In genomic region chr17:76536511-76537287, GRCh38 we compare ENCODE assay signal across 10 cellular contexts. TPM values are rescaled to one million over a fixed set of nuclear protein-coding genes. Genes with fewer than 3 reads are reported as not detected.
DNase-seq lines count a peak whose midpoint lies in the region; ATAC-seq and TF ChIP-seq lines count a peak whose summit lies in the region.
"Had no signal": no experiment of that assay in that cellular context is flagged by ENCODE, and none has a peak within 500 bp of the region (broad histone marks: within the 10 kb centered on the region; RNA-seq: fewer than 3 reads in every experiment).

No MANE protein-coding gene starts in this region.

- H3K27ac ChIP-seq in Peyer's patch (peak overlapping the region; percentile 33 to 84 (median 72)), esophagus squamous epithelium (peak overlapping the region; percentile 32 to 87 (median 70)), mucosa of rectum (ENCODE audit: low read depth in 2 of 2, low read length in 2 of 2) (peak overlapping the region; percentile 46 to 48), tibial artery (peak overlapping the region; percentile 37 to 59)

- intact Hi-C loops in esophagus squamous epithelium (cut with DNase I), result no loop called here
- intact Hi-C loops in tibial artery (cut with DNase I; ENCODE audit: low total_unique reads), result no loop called here

- TF ChIP-seq CTCF in Peyer's patch (IDR thresholded peaks at IDR 0.05) (no peak), esophagus squamous epithelium (IDR thresholded peaks at IDR 0.05) (no peak), tibial artery (IDR thresholded peaks at IDR 0.05) (no peak)

- no peaks in the 10 kb centered on the region for H3K36me3 ChIP-seq in Peyer's patch
- no peaks in the 10 kb centered on the region for H3K36me3 ChIP-seq in esophagus squamous epithelium
- H3K36me3 ChIP-seq in mucosa of rectum (ENCODE audit: control insufficient read depth in 2 of 2, insufficient read depth in 2 of 2, low read length in 2 of 2), result no peaks in the 10 kb centered on the region
- no peaks in the 10 kb centered on the region for H3K36me3 ChIP-seq in tibial artery

- H3K4me1 ChIP-seq in Peyer's patch (peaks cover 0 to 28% (median 5%) of the 10 kb centered on the region in 4 donors), esophagus squamous epithelium (peaks cover 16 to 77% (median 25%) of the 10 kb centered on the region in 3 donors), mucosa of rectum (ENCODE audit: control insufficient read depth in 2 of 2, insufficient read depth in 2 of 2, low read length in 2 of 2) (peaks cover 14 to 17% of the 10 kb centered on the region in 2 donors), tibial artery (peaks cover 0 to 30% (median 21%) of the 10 kb centered on the region in 4 donors)

- peak overlapping the region; percentile 24 to 54 (median 51) for H3K4me3 ChIP-seq in Peyer's patch
- H3K4me3 ChIP-seq in esophagus squamous epithelium, result peak overlapping the region; percentile 15 to 67 (median 47)
- H3K4me3 ChIP-seq in mucosa of rectum (ENCODE audit: low read length in 2 of 2), result peak overlapping the region; percentile 40 to 52
- H3K4me3 ChIP-seq in tibial artery, result peak overlapping the region; percentile 30 to 46

- peak overlapping the region; percentile 47 to 64 for H3K9ac ChIP-seq in mucosa of rectum (ENCODE audit: low read depth in 1 of 2, low read length in 2 of 2)

- WGBS in esophagus squamous epithelium, 2 donors, result 81 to 89% methylated on average over 7 to 12 of the region's 25 CpGs

- DNase-seq in Peyer's patch (no peak), esophagus squamous epithelium (lab: John Stamatoyannopoulos, UW) (no peak), tibial artery (no peak), germinal center (ENCODE audit: low spot score) (no peak)
- no peak for DNase-seq in stimulated activated naive CD4-positive, alpha-beta T cell treated with Interleukin-2 at 50 U/mL for 16 hours (lab: John Stamatoyannopoulos, UW)
- DNase-seq: activated CD4-positive, alpha-beta T cell treated with anti-CD3 and anti-CD28 coated beads for 1 hour; activated naive CD4-positive, alpha-beta T cell treated with anti-CD3 and anti-CD28 coated beads for 36 hours had no signal

- H3K27me3 ChIP-seq in Peyer's patch, result peaks cover 0 to 16% of the 10 kb centered on the region in 2 donors
- peaks cover 0 to 47% (median 3%) of the 10 kb centered on the region in 4 donors for H3K27me3 ChIP-seq in esophagus squamous epithelium
- peaks cover 20 to 21% of the 10 kb centered on the region in 2 donors for H3K27me3 ChIP-seq in mucosa of rectum (ENCODE audit: control insufficient read depth in 2 of 2, insufficient read depth in 2 of 2, low read length in 2 of 2)
- peaks cover 0 to 50% of the 10 kb centered on the region in 2 donors for H3K27me3 ChIP-seq in tibial artery

- H3K9me3 ChIP-seq in Peyer's patch (no peaks in the 10 kb centered on the region), esophagus squamous epithelium (no peaks in the 10 kb centered on the region), mucosa of rectum (ENCODE audit: control insufficient read depth in 2 of 2, low read length in 2 of 2) (no peaks in the 10 kb centered on the region), tibial artery (no peaks in the 10 kb centered on the region)

- TF ChIP-seq POLR2A in Peyer's patch (IDR thresholded peaks at IDR 0.05) (no peak), esophagus squamous epithelium (IDR thresholded peaks at IDR 0.05) (no peak)

- ATAC-seq in HG02884 (IDR thresholded peaks at IDR 0.05; ENCODE audit: unreplicated experiment), result no peak
- ATAC-seq: esophagus mucosa had no signal

RNA-seq across cellular contexts. Expression of gene CYGB, which starts 0.8 kb away (rescaled TPM):
- total RNA-seq in Peyer's patch (10 to 100 TPM in 3 of 4 donors, 1 to 10 TPM in 1; 5.8 to 81.7 (median 11.1) TPM), esophagus squamous epithelium (10 to 100 TPM in 2 of 4 donors, 1 to 10 TPM in 2; 1.3 to 12.8 (median 6.9) TPM)
- total RNA-seq: activated naive CD4-positive, alpha-beta T cell treated with anti-CD3 and anti-CD28 coated beads for 36 hours had no signal

RNA-seq across cellular contexts. Expression of gene PRCD, which starts 3.1 kb away (rescaled TPM):
- total RNA-seq in Peyer's patch (10 to 100 TPM in 1 of 4 donors, 1 to 10 TPM in 1, not detected in 2; 1.2 to 10.7 TPM), esophagus squamous epithelium (1 to 10 TPM in 2 of 4 donors, under 1 TPM in 1, not detected in 1; 0.73 to 2.5 (median 1.4) TPM)
- total RNA-seq: activated naive CD4-positive, alpha-beta T cell treated with anti-CD3 and anti-CD28 coated beads for 36 hours had no signal

RNA-seq across cellular contexts. Expression of gene RHBDF2, which starts 35.5 kb away (rescaled TPM):
- 100 to 1,000 TPM in 1 of 4 donors, 10 to 100 TPM in 2, 1 to 10 TPM in 1; 8.8 to 225 (median 33.0) TPM for total RNA-seq in Peyer's patch
- total RNA-seq in esophagus squamous epithelium, result 10 to 100 TPM; 27.0 to 38.5 (median 33.7) TPM

RNA-seq across cellular contexts. Expression of gene ST6GALNAC2, which starts 49.0 kb away (rescaled TPM):
- 1 to 10 TPM in 1 of 4 donors, under 1 TPM in 1, not detected in 2; 0.94 to 2.5 TPM for total RNA-seq in Peyer's patch
- 10 to 100 TPM; 15.2 to 39.9 (median 29.5) TPM for total RNA-seq in esophagus squamous epithelium
- total RNA-seq: activated naive CD4-positive, alpha-beta T cell treated with anti-CD3 and anti-CD28 coated beads for 36 hours had no signal
